Comparison of ENCODE assay signal across 19 cellular contexts in genomic region chr6:47919875-47920274, GRCh38.
DNase-seq lines count a peak whose midpoint lies in the region; ATAC-seq, FAIRE-seq and TF ChIP-seq lines count a peak whose summit lies in the region.
"Had no signal": no experiment of that assay in that cellular context is flagged by ENCODE, and none has a peak within 500 bp of the region (broad histone marks: within the 10 kb centered on the region; RNA-seq: fewer than 3 reads in every experiment).

No MANE protein-coding gene starts in this region.

- no peak for FAIRE-seq in H1 (lab: Jason Lieb, UNC)
- FAIRE-seq: A204.1, H54 had no signal

- no peak overlapping the region for H2BK5ac ChIP-seq in H1 (ENCODE audit: low read depth, low read length)
- no peak overlapping the region for H2BK5ac ChIP-seq in neuronal stem cell (ENCODE audit: low read length)

- TF ChIP-seq POLR2A in H1 (IDR thresholded peaks at IDR 0.05; ENCODE audit: control extremely low read depth in 1 of 2, low read depth in 2 of 2, low read length in 2 of 2), result no peak

- no peak overlapping the region for H3K4me2 ChIP-seq in H1 (ENCODE audit: insufficient read depth in 1 of 2, low read depth in 2 of 2, low read length in 2 of 2)
- H3K4me2 ChIP-seq in neuronal stem cell (ENCODE audit: insufficient read depth, low read length, poor library complexity, severe bottlenecking), result no peak overlapping the region

- H2BK15ac ChIP-seq in H1 (ENCODE audit: low read length) (no peak overlapping the region), neuronal stem cell (ENCODE audit: low read length) (no peak overlapping the region)

- peaks cover 0 to 3% (median 0%) of the 10 kb centered on the region in 5 donors for H3K27me3 Mint-ChIP-seq in naive thymus-derived CD4-positive, alpha-beta T cell
- no peaks in the 10 kb centered on the region for H3K27me3 Mint-ChIP-seq in T-cell
- H3K27me3 Mint-ChIP-seq: CD4-positive, CD25-positive, alpha-beta regulatory T cell had no signal

- H2AK5ac ChIP-seq in H1 (ENCODE audit: low read depth, low read length), result no peak overlapping the region
- H2AK5ac ChIP-seq in neuronal stem cell (ENCODE audit: low read depth, low read length), result no peak overlapping the region

- H3K79me1 ChIP-seq in H1 (ENCODE audit: low read depth, low read length), result no peaks in the 10 kb centered on the region
- H3K79me1 ChIP-seq in neuronal stem cell (ENCODE audit: low read depth, low read length), result no peaks in the 10 kb centered on the region

- H3K4ac ChIP-seq in H1 (replicated peaks; ENCODE audit: insufficient read length, low read depth, low read length), result no peak overlapping the region
- no peak overlapping the region for H3K4ac ChIP-seq in neuronal stem cell (ENCODE audit: low read length)

- H2AFZ ChIP-seq in H1 (ENCODE audit: low read length) (peak overlapping the region; percentile 24; the same call in 1 of the 2 replicates), neuronal stem cell (ENCODE audit: low read length) (no peak overlapping the region)

- H3K4me3 ChIP-seq in H1 (ENCODE audit: extremely low read depth in 1 of 4, insufficient read depth in 2 of 4, low read depth in 3 of 4, low read length in 4 of 4), result no peak overlapping the region
- no peak overlapping the region for H3K4me3 ChIP-seq in neuronal stem cell (ENCODE audit: low read length in 2 of 2)
- no peak overlapping the region for H3K4me3 ChIP-seq in naive thymus-derived CD4-positive, alpha-beta T cell (ENCODE audit: low read length)

- no peaks in the 10 kb centered on the region for H3K23me2 ChIP-seq in H1 (ENCODE audit: low read depth, low read length)

- peak; percentile 9 for DNase-seq in H4 (ENCODE audit: low spot score)
- DNase-seq in SK-MEL-5 (ENCODE audit: low read depth, low spot score), result peak; percentile 13
- DNase-seq in H1 (ENCODE audit: low read depth in 1 of 2, low spot score in 2 of 2), result no peak
- DNase-seq in neuronal stem cell (ENCODE audit: low spot score), result no peak
- no peak for DNase-seq in SKM-1 treated with dmso at 0.1 percent for 144 hours (lab: John Stamatoyannopoulos, UW; ENCODE audit: unreplicated experiment)
- no peak for DNase-seq in naive thymus-derived CD4-positive, alpha-beta T cell
- DNase-seq in T-cell, result no peak
- DNase-seq: ACHN; BE2C; C1 segment of cervical spinal cord; CD4-positive, CD25-positive, alpha-beta regulatory T cell; DMS153; DMS79; GDM1; HCEC 1CT; IMR-90; KG1 had no signal

- H3K36me3 ChIP-seq in H1 (ENCODE audit: control insufficient read depth in 2 of 4, insufficient read depth in 4 of 4, low read length in 3 of 4) (no peaks in the 10 kb centered on the region), neuronal stem cell (replicated peaks in 1 of 2; ENCODE audit: control insufficient read depth in 2 of 2, insufficient read depth in 2 of 2, low read length in 2 of 2) (no peaks in the 10 kb centered on the region)
- no peaks in the 10 kb centered on the region for H3K36me3 ChIP-seq in naive thymus-derived CD4-positive, alpha-beta T cell (ENCODE audit: control insufficient read depth in 2 of 3, insufficient read depth in 3 of 3, low read length in 3 of 3)
- H3K36me3 ChIP-seq: BE2C had no signal

- CTCF ChIA-PET in H1 (lab: Charles Lee; ENCODE audit: partially characterized antibody) (no interaction called here), T-cell (lab: Charles Lee) (no interaction called here)
- CTCF ChIA-PET in naive thymus-derived CD4-positive, alpha-beta T cell (lab: Charles Lee), result no interaction called here

- H2BK12ac ChIP-seq in H1 (ENCODE audit: low read depth, low read length), result no peak overlapping the region
- no peak overlapping the region for H2BK12ac ChIP-seq in neuronal stem cell (ENCODE audit: low read length)

- H3K27ac ChIP-seq in H1 (ENCODE audit: low read depth, low read length) (no peak overlapping the region), neuronal stem cell (replicated peaks; ENCODE audit: low read length) (no peak overlapping the region)
- H3K27ac ChIP-seq in naive thymus-derived CD4-positive, alpha-beta T cell (ENCODE audit: low read depth, low read length), result no peak overlapping the region

- H3K9me3 Mint-ChIP-seq in naive thymus-derived CD4-positive, alpha-beta T cell, result peaks cover 0 to 5% (median 0%) of the 10 kb centered on the region in 11 donors
- H3K9me3 Mint-ChIP-seq in T-cell, result no peaks in the 10 kb centered on the region

- TF ChIP-seq RAD21 in H1 (IDR thresholded peaks at IDR 0.05 in 1 of 2, conservative IDR thresholded peaks at IDR 0.05 in 1 of 2; ENCODE audit: low read depth in 2 of 2, low read length in 2 of 2), result no peak

- H3K4me1 Mint-ChIP-seq in naive thymus-derived CD4-positive, alpha-beta T cell, result no peaks in the 10 kb centered on the region
- H3K4me1 Mint-ChIP-seq in T-cell, result no peaks in the 10 kb centered on the region
- H3K4me1 Mint-ChIP-seq: CD4-positive, CD25-positive, alpha-beta regulatory T cell had no signal

- peaks cover 0 to 6% (median 2%) of the 10 kb centered on the region in 4 experiments; a peak in 2 of 7 replicates for H3K4me1 ChIP-seq in H1 (replicated peaks in 1 of 4; ENCODE audit: control insufficient read depth in 3 of 4, insufficient read depth in 4 of 4, low read length in 3 of 4)
- peaks cover 6 to 8% of the 10 kb centered on the region in 2 donors for H3K4me1 ChIP-seq in neuronal stem cell (ENCODE audit: control insufficient read depth in 2 of 2, insufficient read depth in 1 of 2, low read depth in 1 of 2, low read length in 2 of 2)
- H3K4me1 ChIP-seq in naive thymus-derived CD4-positive, alpha-beta T cell (ENCODE audit: control insufficient read depth in 2 of 2, insufficient read depth in 2 of 2, low read length in 2 of 2), result no peaks in the 10 kb centered on the region
- H3K4me1 ChIP-seq: BE2C had no signal

- H3K23ac ChIP-seq in H1 (ENCODE audit: insufficient read length) (no peak overlapping the region), neuronal stem cell (ENCODE audit: low read depth, low read length, poor library complexity) (no peak overlapping the region)

- H4K20me1 ChIP-seq in H1 (replicated peaks in 1 of 2; ENCODE audit: control insufficient read depth in 1 of 2, insufficient read depth in 2 of 2, low read length in 2 of 2), result no peaks in the 10 kb centered on the region

- H3K79me2 ChIP-seq in H1 (ENCODE audit: control insufficient read depth in 1 of 2, insufficient read depth in 2 of 2, low read length in 2 of 2), result no peaks in the 10 kb centered on the region

- POLR2A ChIA-PET in H1 (lab: Charles Lee; ENCODE audit: partially characterized antibody) (no interaction called here), T-cell (lab: Charles Lee) (no interaction called here)
- POLR2A ChIA-PET in naive thymus-derived CD4-positive, alpha-beta T cell (lab: Charles Lee), result no interaction called here

- H2BK120ac ChIP-seq in H1 (replicated peaks; ENCODE audit: low read depth, low read length), result no peak overlapping the region
- no peak overlapping the region for H2BK120ac ChIP-seq in neuronal stem cell (ENCODE audit: low read depth, low read length)

- no peaks in the 10 kb centered on the region for H3K36me3 Mint-ChIP-seq in naive thymus-derived CD4-positive, alpha-beta T cell
- no peaks in the 10 kb centered on the region for H3K36me3 Mint-ChIP-seq in T-cell
- H3K36me3 Mint-ChIP-seq: CD4-positive, CD25-positive, alpha-beta regulatory T cell had no signal

- no peak overlapping the region for H3K14ac ChIP-seq in H1 (ENCODE audit: insufficient read length)
- H3K14ac ChIP-seq in neuronal stem cell (ENCODE audit: low read length), result no peak overlapping the region

- H3K27ac Mint-ChIP-seq in naive thymus-derived CD4-positive, alpha-beta T cell, result no peak overlapping the region
- H3K27ac Mint-ChIP-seq in T-cell, result no peak overlapping the region
- H3K27ac Mint-ChIP-seq: CD4-positive, CD25-positive, alpha-beta regulatory T cell had no signal

- no peak overlapping the region for H2BK20ac ChIP-seq in H1 (ENCODE audit: low read length)

- WGBS in H1 (ENCODE audit: extremely low coverage in 1 of 2, insufficient coverage in 1 of 2, insufficient read length in 1 of 2, insufficient replicate concordance in 2 of 2, low coverage in 1 of 2, low lambda C conversion rate in 2 of 2, missing lambda C conversion rate in 1 of 2), 2 experiments, result 96% methylated on average over 3 of the region's 3 CpGs; no CpG with 5 or more reads in 1 of the 2 experiments
- no CpG with 5 or more reads among the region's 3 CpGs for WGBS in neuronal stem cell (ENCODE audit: extremely low coverage in 2 of 2, insufficient read length in 2 of 2, insufficient replicate concordance in 1 of 2), 2 donors

- no peak overlapping the region for H4K5ac ChIP-seq in H1 (ENCODE audit: insufficient read length, low read depth, low read length)

- TF ChIP-seq EP300 in H1 (IDR thresholded peaks at IDR 0.05; ENCODE audit: borderline replicate concordance in 1 of 2, low read depth in 2 of 2, low read length in 2 of 2), result no peak

- ATAC-seq in naive thymus-derived CD4-positive, alpha-beta T cell, result no peak
- ATAC-seq in T-cell (replicated peaks in 1 of 4), result no peak

- no peaks in the 10 kb centered on the region for H3K27me3 ChIP-seq in H1 (replicated peaks in 1 of 4; ENCODE audit: control insufficient read depth in 3 of 4, extremely low read depth in 1 of 4, insufficient read depth in 3 of 4, low read length in 3 of 4)
- no peaks in the 10 kb centered on the region for H3K27me3 ChIP-seq in neuronal stem cell (ENCODE audit: control insufficient read depth in 3 of 3, insufficient read depth in 3 of 3, low read depth in 1 of 3, low read length in 3 of 3)
- H3K27me3 ChIP-seq in naive thymus-derived CD4-positive, alpha-beta T cell (ENCODE audit: control insufficient read depth in 2 of 2, insufficient read depth in 2 of 2, low read length in 2 of 2), result no peaks in the 10 kb centered on the region
- H3K27me3 ChIP-seq: BE2C had no signal

- in situ Hi-C loops in SK-MEL-5 (cut with HindIII; ENCODE audit: low pct_unique_long_range_greater_than_20kb, low sequenced_read_pairs), result no loop called here

- H3K56ac ChIP-seq in H1 (replicated peaks; ENCODE audit: insufficient read length, low read depth, low read length), result no peak overlapping the region

- no peak overlapping the region for H4K91ac ChIP-seq in H1 (replicated peaks; ENCODE audit: insufficient read length, low read length)
- no peak overlapping the region for H4K91ac ChIP-seq in neuronal stem cell (ENCODE audit: low read depth, low read length, poor library complexity)

- no peak for TF ChIP-seq CTCF in H1 (IDR thresholded peaks at IDR 0.05; ENCODE audit: control extremely low read depth in 1 of 3, insufficient read depth in 1 of 3, low read depth in 1 of 3, low read length in 3 of 3)

- intact Hi-C loops in naive thymus-derived CD4-positive, alpha-beta T cell (cut with micrococcal nuclease), result no loop called here

- H3K18ac ChIP-seq in H1 (ENCODE audit: extremely low read depth, low read length) (no peak overlapping the region), neuronal stem cell (ENCODE audit: low read length) (peak overlapping the region; percentile 35)

- H3K4me3 Mint-ChIP-seq in naive thymus-derived CD4-positive, alpha-beta T cell, result no peak overlapping the region
- H3K4me3 Mint-ChIP-seq in T-cell, result no peak overlapping the region
- H3K4me3 Mint-ChIP-seq: CD4-positive, CD25-positive, alpha-beta regulatory T cell had no signal

- H3K9me3 ChIP-seq in H1 (ENCODE audit: insufficient read depth in 2 of 2, low read depth in 1 of 2, low read length in 1 of 2), result no peaks in the 10 kb centered on the region
- peaks cover 0 to 2% of the 10 kb centered on the region in 2 donors for H3K9me3 ChIP-seq in neuronal stem cell (replicated peaks in 1 of 2; ENCODE audit: control insufficient read depth in 2 of 2, insufficient read depth in 1 of 2, low read depth in 1 of 2, low read length in 2 of 2)
- no peaks in the 10 kb centered on the region for H3K9me3 ChIP-seq in naive thymus-derived CD4-positive, alpha-beta T cell (ENCODE audit: control insufficient read depth in 2 of 3, low read length in 3 of 3)
- H3K9me3 ChIP-seq: BE2C had no signal

- H4K8ac ChIP-seq in H1 (ENCODE audit: extremely low read depth, insufficient read depth, low read length), result no peak overlapping the region
- H4K8ac ChIP-seq in neuronal stem cell (ENCODE audit: low read depth, low read length), result no peak overlapping the region

- no peak overlapping the region for H3K9ac ChIP-seq in H1 (replicated peaks in 1 of 4; ENCODE audit: extremely low read depth in 1 of 4, low read depth in 3 of 4, low read length in 3 of 4)
- H3K9ac ChIP-seq in neuronal stem cell (ENCODE audit: low read depth, low read length, poor library complexity), result no peak overlapping the region

Comparison
In these comparisons a context has a peak if more than half of its experiments do, and no peak if none do; other contexts are left out.
1. DNase-seq: peak in H4 (single experiment) and SK-MEL-5 (single experiment); none in H1 (0 of 2), neuronal stem cell (single experiment), SKM-1 treated with dmso at 0.1 percent for 144 hours (single experiment), naive thymus-derived CD4-positive, alpha-beta T cell (0 of 9) and T-cell (0 of 34).